Comparison of ENCODE assay signal across 10 cellular contexts in genomic region chr3:98536456-98537017, GRCh38. TPM values are rescaled to one million over a fixed set of nuclear protein-coding genes. Genes with fewer than 3 reads are reported as not detected.
DNase-seq lines count a peak whose midpoint lies in the region; ATAC-seq and TF ChIP-seq lines count a peak whose summit lies in the region.
"Had no signal": no experiment of that assay in that cellular context is flagged by ENCODE, and none has a peak within 500 bp of the region (broad histone marks: within the 10 kb centered on the region; RNA-seq: fewer than 3 reads in every experiment).

No MANE protein-coding gene starts in this region.

- no peaks in the 10 kb centered on the region for H3K9me3 Mint-ChIP-seq in activated B cell treated with CpG ODN at 0.5 μM for 24 hours
- H3K9me3 Mint-ChIP-seq in Caco-2 (ENCODE audit: unreplicated experiment) = no peaks in the 10 kb centered on the region

- POLR2A ChIA-PET in activated B cell treated with CpG ODN at 0.5 μM for 24 hours (lab: Charles Lee) (interaction anchor here (0.8 to 4.6 kb wide), 8 partner anchors 9 to 36 kb away, joined by 3 to 57 read pairs (median 8); partner anchors contain the start of gene CLDND1), Caco-2 (lab: Charles Lee) (no interaction called here)

- H3K4me2 ChIP-seq in DOHH2 (ENCODE audit: low read length) = peak overlapping the region; percentile 82

- H3K4me1 Mint-ChIP-seq in activated B cell treated with CpG ODN at 0.5 μM for 24 hours = peaks cover 33% of the 10 kb centered on the region
- no peaks in the 10 kb centered on the region for H3K4me1 Mint-ChIP-seq in Caco-2 (ENCODE audit: low read depth, unreplicated experiment)

- TF ChIP-seq CTCF in DOHH2 (IDR thresholded peaks at IDR 0.05; ENCODE audit: low read depth, low read length, poor library complexity, severe bottlenecking) (no peak), activated B cell treated with CpG ODN at 0.5 μM for 24 hours (IDR thresholded peaks at IDR 0.05) (no peak), Caco-2 (IDR thresholded peaks at IDR 0.05; ENCODE audit: insufficient read depth in 1 of 2, low read depth in 1 of 2, low read length in 1 of 2, severe bottlenecking in 1 of 2, unreplicated experiment in 1 of 2) (no peak)

- H3K4me3 ChIP-seq in DOHH2 (ENCODE audit: low read length) (peak overlapping the region; percentile 63), Caco-2 (ENCODE audit: low read depth, low read length) (no peak overlapping the region)
- H3K4me3 ChIP-seq: coronary artery had no signal

- BruUV-seq in Caco-2 (replicated peaks; lab: Mats Ljungman, UMichigan) = no TSS peak

- peaks cover 14% of the 10 kb centered on the region for H3F3A ChIP-seq in DOHH2 (ENCODE audit: control insufficient read depth, insufficient read depth)

- H3K36me3 Mint-ChIP-seq in activated B cell treated with CpG ODN at 0.5 μM for 24 hours (ENCODE audit: low read depth) = no peaks in the 10 kb centered on the region
- no peaks in the 10 kb centered on the region for H3K36me3 Mint-ChIP-seq in Caco-2 (ENCODE audit: insufficient read depth, unreplicated experiment)

- intact Hi-C loops in activated B cell treated with CpG ODN at 0.5 μM for 24 hours (cut with micrococcal nuclease) (loop anchor here (1.0 to 5.0 kb wide), 3 partner anchors 13 to 36 kb away; no protein-coding TSS in a partner anchor), Caco-2 (cut with micrococcal nuclease; ENCODE audit: unreplicated experiment) (no loop called here)

- H3K4me3 Mint-ChIP-seq in activated B cell treated with CpG ODN at 0.5 μM for 24 hours = peak overlapping the region; percentile 63
- H3K4me3 Mint-ChIP-seq in Caco-2 (ENCODE audit: unreplicated experiment) = no peak overlapping the region

- H3K27ac Mint-ChIP-seq in activated B cell treated with CpG ODN at 0.5 μM for 24 hours (peak overlapping the region; percentile 57), Caco-2 (ENCODE audit: unreplicated experiment) (no peak overlapping the region)

- peak; percentile 68 for ATAC-seq in GM19043 (IDR thresholded peaks at IDR 0.05; ENCODE audit: low read depth, unreplicated experiment)
- ATAC-seq in HG02938 (IDR thresholded peaks at IDR 0.05; ENCODE audit: unreplicated experiment) = peak; percentile 75
- peak; percentile 72 for ATAC-seq in activated B cell treated with CpG ODN at 0.5 μM for 24 hours (ENCODE audit: low read depth)

- no peaks in the 10 kb centered on the region for H3K9me3 ChIP-seq in DOHH2 (ENCODE audit: control insufficient read depth, insufficient read depth, low read length)
- H3K9me3 ChIP-seq in Caco-2 = no peaks in the 10 kb centered on the region

- peak overlapping the region; percentile 60 for H3K27ac ChIP-seq in DOHH2 (ENCODE audit: low read depth, low read length)
- H3K27ac ChIP-seq: coronary artery had no signal

- H3K27me3 Mint-ChIP-seq in activated B cell treated with CpG ODN at 0.5 μM for 24 hours = no peaks in the 10 kb centered on the region
- H3K27me3 Mint-ChIP-seq in Caco-2 (ENCODE audit: insufficient read depth, unreplicated experiment) = no peaks in the 10 kb centered on the region

- no peaks in the 10 kb centered on the region for H3K36me3 ChIP-seq in DOHH2 (ENCODE audit: control insufficient read depth, low read length)
- H3K36me3 ChIP-seq in Caco-2 (ENCODE audit: control insufficient read depth, insufficient read depth, low read length) = no peaks in the 10 kb centered on the region

- H4K20me1 ChIP-seq in DOHH2 (ENCODE audit: control insufficient read depth, insufficient read depth, low read depth, low read length) = no peaks in the 10 kb centered on the region

- H3K4me1 ChIP-seq in DOHH2 (ENCODE audit: control insufficient read depth, low read length) (peaks cover 79% of the 10 kb centered on the region), Caco-2 (no peaks in the 10 kb centered on the region)

- DNase-seq in activated B cell treated with CpG ODN at 0.5 μM for 24 hours (no peak), NCI-H1694 (lab: John Stamatoyannopoulos, UW) (no peak), cerebellum (ENCODE audit: low spot score) (no peak), SIG-M5 (lab: John Stamatoyannopoulos, UW) (no peak), Caco-2 (no peak)

- no peaks in the 10 kb centered on the region for H3K79me2 ChIP-seq in DOHH2 (ENCODE audit: control insufficient read depth, low read length)

- CTCF ChIA-PET in activated B cell treated with CpG ODN at 0.5 μM for 24 hours (lab: Charles Lee) = no interaction called here
- CTCF ChIA-PET in Caco-2 (lab: Charles Lee) = no interaction called here

- no peaks in the 10 kb centered on the region for H3K9me2 ChIP-seq in DOHH2 (replicated peaks; ENCODE audit: control insufficient read depth, low read length)

- H3K27me3 ChIP-seq in DOHH2 (ENCODE audit: control insufficient read depth, low read length) (no peaks in the 10 kb centered on the region), Caco-2 (replicated peaks; ENCODE audit: control insufficient read depth, insufficient read depth, low read length) (no peaks in the 10 kb centered on the region)

RNA-seq across cellular contexts. Expression of gene GPR15, which starts 4.8 kb away (rescaled TPM):
- 3.7 and 4.5 TPM in 2 replicates for total RNA-seq in activated B cell treated with CpG ODN at 0.5 μM for 24 hours
- total RNA-seq in cerebellum = not detected
- total RNA-seq in Caco-2 (2022) = not detected in 2 replicates
- total RNA-seq: kidney epithelial cell had no signal

RNA-seq across cellular contexts. Expression of gene CLDND1, which starts 13.8 kb away (rescaled TPM):
- total RNA-seq in activated B cell treated with CpG ODN at 0.5 μM for 24 hours (133 and 140 TPM in 2 replicates), cerebellum (119 TPM), Caco-2 (2022) (56.0 TPM in 2 replicates)

RNA-seq across cellular contexts. Expression of gene OR5K2, which starts 39.1 kb away (rescaled TPM):
- total RNA-seq in activated B cell treated with CpG ODN at 0.5 μM for 24 hours (not detected in 2 replicates), cerebellum (not detected), Caco-2 (2022) (not detected in 2 replicates)
- total RNA-seq: kidney epithelial cell had no signal

RNA-seq across cellular contexts. Expression of gene CPOX, which starts 56.9 kb away (rescaled TPM):
- total RNA-seq in activated B cell treated with CpG ODN at 0.5 μM for 24 hours (17.3 and 17.5 TPM in 2 replicates), cerebellum (16.7 TPM), Caco-2 (2022) (24.2 and 25.0 TPM in 2 replicates)
